In the genomic region with DNA sequence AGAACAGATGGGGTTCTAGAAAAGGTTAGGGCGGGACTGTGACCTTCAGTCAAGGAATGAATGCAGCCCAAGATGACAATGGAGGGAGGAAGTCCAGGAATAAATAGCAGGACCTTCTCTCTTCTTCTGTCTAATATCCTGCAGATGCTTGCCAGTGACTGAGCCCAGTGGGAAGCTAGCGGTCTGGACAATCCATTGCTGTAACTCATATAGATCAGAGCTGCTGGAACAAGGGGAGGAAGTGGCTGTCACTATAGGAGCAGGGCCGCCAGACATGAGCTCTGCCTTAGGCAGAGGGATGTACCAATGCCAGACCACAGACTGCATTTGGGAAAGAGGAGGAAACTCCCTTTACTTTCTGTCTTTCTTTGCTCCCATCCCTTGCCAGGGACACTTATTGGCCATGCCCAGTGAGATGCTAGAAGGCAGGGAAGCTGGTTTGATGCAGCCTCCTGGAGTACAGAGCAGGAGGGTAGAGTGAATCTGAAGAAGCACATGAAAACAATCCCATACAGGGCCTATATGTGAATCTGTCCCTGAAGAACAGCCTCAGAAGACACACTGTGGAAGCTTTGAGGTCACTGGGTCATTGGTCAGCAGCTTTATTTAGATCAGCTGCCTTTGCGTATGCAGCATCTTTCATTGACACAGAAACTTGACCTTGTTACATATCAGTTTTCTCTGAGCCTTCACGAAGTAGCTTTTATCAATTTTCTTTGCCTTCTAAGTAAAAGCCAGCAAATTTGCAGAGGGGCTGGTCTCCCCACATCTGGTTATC, we compare ENCODE assay signal across 11 cellular contexts.
"Had no signal": no experiment of that assay in that cellular context is flagged by ENCODE, and none has a peak within 500 bp of the region (broad histone marks: within the 10 kb centered on the region; RNA-seq: fewer than 3 reads in every experiment).

No MANE protein-coding gene starts in this region.

- H3K4me1 ChIP-seq: adrenal gland, tibial artery, vagina had no signal

- ATAC-seq: activated CD8-positive, alpha-beta T cell treated with anti-CD3 and anti-CD28 coated beads, Interleukin-2, amount 10 ng/mL, durations not matched to agents 7 days and 5 days; effector memory CD8-positive, alpha-beta T cell had no signal

- H3K4me3 ChIP-seq: adrenal gland, tibial artery, vagina had no signal

- H3K27ac ChIP-seq: adrenal gland, tibial artery, vagina had no signal

- DNase-seq: activated CD4-positive, alpha-beta T cell treated with anti-CD3 and anti-CD28 coated beads for 48 hours; activated CD8-positive, alpha-beta memory T cell treated with anti-CD3 and anti-CD28 coated beads, Interleukin-2, amount 50 U/mL, for 48 hours; activated CD8-positive, alpha-beta T cell treated with anti-CD3 and anti-CD28 coated beads, Interleukin-2, amount 10 ng/mL, durations not matched to agents 7 days and 5 days; activated naive CD4-positive, alpha-beta T cell treated with anti-CD3 and anti-CD28 coated beads, Interleukin-2, amount 10 ng/mL, durations not matched to agents 7 days and 5 days; adrenal gland; cortex of kidney; effector memory CD8-positive, alpha-beta T cell; glutamatergic neuron; nephron progenitor cell; tibial artery had no signal

- H3K9me3 ChIP-seq: adrenal gland, tibial artery, vagina had no signal

- H3K27me3 ChIP-seq: adrenal gland, tibial artery, vagina had no signal

- H3K36me3 ChIP-seq: adrenal gland, tibial artery, vagina had no signal
